ENCODE assay signal across 27 cellular contexts in genomic region chr20:14667241-14667640, GRCh38.
"Had no signal": no experiment of that assay in that cellular context is flagged by ENCODE, and none has a peak within 500 bp of the region (broad histone marks: within the 10 kb centered on the region; RNA-seq: fewer than 3 reads in every experiment).

No MANE protein-coding gene starts in this region.

- H3K27ac Mint-ChIP-seq: dendritic cell treated with granulocyte-macrophage colony-stimulating factor and Interleukin-4, amounts not matched to agents 40 ng/mL and 50 ng/mL, for 4 days; immature natural killer cell; naive thymus-derived CD4-positive, alpha-beta T cell; nephron progenitor cell; progenitor cell of endocrine pancreas; stimulated activated naive CD8-positive, alpha-beta T cell treated with anti-CD3 and anti-CD28 coated beads, Interleukin-15, amount 100 ng/mL, for 72 hours had no signal

- FAIRE-seq: pancreas, small intestine had no signal

- H3K27ac ChIP-seq: colonic mucosa, esophagus squamous epithelium, heart right ventricle, lower lobe of right lung, neutrophil, pancreas, right lobe of liver, thyroid gland, vagina had no signal

- H3K27me3 ChIP-seq: colonic mucosa, esophagus squamous epithelium, heart right ventricle, neutrophil, pancreas, right lobe of liver, thyroid gland, vagina had no signal

- H3K9me3 Mint-ChIP-seq: nephron progenitor cell had no signal

- ATAC-seq: heart right ventricle; left ventricle myocardium superior; lower lobe of right lung; naive thymus-derived CD4-positive, alpha-beta T cell; pancreas; right lobe of liver; stimulated activated naive CD8-positive, alpha-beta T cell treated with anti-CD3 and anti-CD28 coated beads, Interleukin-15, amount 100 ng/mL, for 72 hours had no signal

- DNase-seq: colonic mucosa; effector memory CD4-positive, alpha-beta T cell; erythroblast; esophagus squamous epithelium; foreskin melanocyte; glutamatergic neuron; heart right ventricle; hypothalamus; immature natural killer cell; left ventricle myocardium superior; lower lobe of right lung; naive thymus-derived CD4-positive, alpha-beta T cell; nephron progenitor cell; pancreas; right lobe of liver; small intestine; stimulated activated CD4-positive, alpha-beta T cell treated with anti-CD3 and anti-CD28 coated beads, Interleukin-12 subunit alpha, Interleukin-12 subunit beta, amount 100 ng/mL, for 4 hours; stimulated activated CD4-positive, alpha-beta T cell treated with anti-CD3 and anti-CD28 coated beads, Interleukin-1b, Interleukin-23, amount 100 ng/mL, for 48 hours; stimulated activated CD4-positive, alpha-beta T cell treated with anti-CD3 and anti-CD28 coated beads, Interleukin-4, amount 100 ng/mL, for 1 hour; stimulated activated CD8-positive, alpha-beta memory T cell treated with anti-CD3 and anti-CD28 coated beads, Interleukin-4, amount 100 ng/mL, for 48 hours; stimulated activated naive CD4-positive, alpha-beta T cell; stimulated activated naive CD8-positive, alpha-beta T cell treated with anti-CD3 and anti-CD28 coated beads, Interleukin-15, amount 100 ng/mL, for 72 hours; thyroid gland had no signal

- H3K36me3 ChIP-seq: colonic mucosa, esophagus squamous epithelium, heart right ventricle, lower lobe of right lung, neutrophil, pancreas, right lobe of liver, thyroid gland, vagina had no signal

- H3K9me3 ChIP-seq: colonic mucosa, esophagus squamous epithelium, lower lobe of right lung, neutrophil, pancreas, right lobe of liver, thyroid gland, vagina had no signal

- H3K27me3 Mint-ChIP-seq: dendritic cell treated with granulocyte-macrophage colony-stimulating factor and Interleukin-4, amounts not matched to agents 40 ng/mL and 50 ng/mL, for 4 days; naive thymus-derived CD4-positive, alpha-beta T cell; progenitor cell of endocrine pancreas; stimulated activated naive CD8-positive, alpha-beta T cell treated with anti-CD3 and anti-CD28 coated beads, Interleukin-15, amount 100 ng/mL, for 72 hours had no signal

- H3K4me3 ChIP-seq: colonic mucosa, esophagus squamous epithelium, heart right ventricle, lower lobe of right lung, pancreas, right lobe of liver, thyroid gland, vagina had no signal

- H3K36me3 Mint-ChIP-seq: immature natural killer cell had no signal

- H3K4me1 Mint-ChIP-seq: immature natural killer cell; naive thymus-derived CD4-positive, alpha-beta T cell; stimulated activated naive CD8-positive, alpha-beta T cell treated with anti-CD3 and anti-CD28 coated beads, Interleukin-15, amount 100 ng/mL, for 72 hours had no signal

- H3K4me1 ChIP-seq: colonic mucosa, heart right ventricle, lower lobe of right lung, pancreas, right lobe of liver had no signal

- H3K4me3 Mint-ChIP-seq: dendritic cell treated with granulocyte-macrophage colony-stimulating factor and Interleukin-4, amounts not matched to agents 40 ng/mL and 50 ng/mL, for 4 days; immature natural killer cell; naive thymus-derived CD4-positive, alpha-beta T cell; nephron progenitor cell; stimulated activated naive CD8-positive, alpha-beta T cell treated with anti-CD3 and anti-CD28 coated beads, Interleukin-15, amount 100 ng/mL, for 72 hours had no signal
